8 cellular contexts compared by ENCODE assay signal in the genomic region with DNA sequence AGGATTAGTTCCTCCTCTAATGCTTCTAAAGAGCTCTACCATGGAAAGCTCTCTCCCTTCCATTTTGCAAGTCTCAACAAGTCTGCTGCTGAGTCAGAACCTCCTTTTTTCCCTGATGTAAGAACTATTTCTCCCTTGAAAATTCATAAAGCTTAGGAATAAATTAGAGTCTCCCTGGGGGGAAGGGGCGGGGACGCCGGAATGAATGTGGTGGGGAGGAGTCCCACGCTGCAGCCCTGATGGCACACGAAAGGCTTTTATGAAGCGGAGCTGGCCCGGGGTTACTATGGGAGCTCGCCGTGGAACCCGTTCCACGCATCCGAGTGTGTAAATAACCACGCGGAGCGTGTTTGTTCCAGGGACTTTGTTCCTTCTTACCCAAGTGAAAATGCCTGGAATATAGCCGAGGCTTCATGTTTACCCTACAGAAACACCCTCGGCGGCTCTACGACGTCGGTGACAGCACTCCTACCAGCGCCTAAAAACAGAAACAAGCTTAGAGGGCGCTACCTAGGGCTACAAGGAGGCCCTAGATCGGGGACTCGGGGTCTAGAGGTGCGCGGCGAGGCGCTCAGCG. TPM values are rescaled to one million over a fixed set of nuclear protein-coding genes. Genes with fewer than 3 reads are reported as not detected.
DNase-seq lines count a peak whose midpoint lies in the region; ATAC-seq and TF ChIP-seq lines count a peak whose summit lies in the region.

No MANE protein-coding gene starts in this region.

- no peaks in the 10 kb centered on the region for H3K9me3 Mint-ChIP-seq in activated T-cell treated with anti-CD3 and anti-CD28 coated beads, Interleukin-2, amount 50 U/mL, for 24 hours

- peak overlapping the region; percentile 94 to 99 for H3K9ac ChIP-seq in mucosa of rectum (ENCODE audit: low read depth in 1 of 2, low read length in 2 of 2)

- H3K27me3 Mint-ChIP-seq in activated T-cell treated with anti-CD3 and anti-CD28 coated beads, Interleukin-2, amount 50 U/mL, for 24 hours = no peaks in the 10 kb centered on the region

- no peak for TF ChIP-seq CTCF in AG09309 (IDR thresholded peaks at IDR 0.05; ENCODE audit: control insufficient read depth, insufficient read depth, low read depth, low read length, missing control alignments)

- H3K4me3 ChIP-seq in AG09309 (ENCODE audit: control insufficient read depth, low read depth, low read length) = peak overlapping the region; percentile 86
- H3K4me3 ChIP-seq in mucosa of rectum (ENCODE audit: low read length in 2 of 2) = peak overlapping the region; percentile 84 to 93

- peaks cover 3% of the 10 kb centered on the region for H3K36me3 Mint-ChIP-seq in activated T-cell treated with anti-CD3 and anti-CD28 coated beads, Interleukin-2, amount 50 U/mL, for 24 hours (ENCODE audit: low read depth)

- H3K27me3 ChIP-seq in mucosa of rectum (ENCODE audit: control insufficient read depth in 2 of 2, insufficient read depth in 2 of 2, low read length in 2 of 2) = no peaks in the 10 kb centered on the region

- DNase-seq in AG09309 (ENCODE audit: low read depth) (peak; percentile 86), NCI-H69 (lab: John Stamatoyannopoulos, UW) (peak; percentile 88)
- no peak for DNase-seq in activated T-cell treated with anti-CD3 and anti-CD28 coated beads, Interleukin-2, amount 50 U/mL, for 24 hours
- DNase-seq in stimulated activated CD8-positive, alpha-beta memory T cell treated with anti-CD3 and anti-CD28 coated beads, Interleukin-7, amount 100 ng/mL, for 24 hours (ENCODE audit: low read depth) = peak; percentile 3

- peak overlapping the region; percentile 99 to 100 for H3K27ac ChIP-seq in mucosa of rectum (ENCODE audit: low read depth in 2 of 2, low read length in 2 of 2)

- no peaks in the 10 kb centered on the region for H3K9me3 ChIP-seq in mucosa of rectum (ENCODE audit: control insufficient read depth in 2 of 2, low read length in 2 of 2)

- no peaks in the 10 kb centered on the region for H3K36me3 ChIP-seq in mucosa of rectum (ENCODE audit: control insufficient read depth in 2 of 2, insufficient read depth in 2 of 2, low read length in 2 of 2)

- H3K4me3 Mint-ChIP-seq in activated T-cell treated with anti-CD3 and anti-CD28 coated beads, Interleukin-2, amount 50 U/mL, for 24 hours = peak overlapping the region; percentile 87

- peak; percentile 22 for ATAC-seq in GM18867 (IDR thresholded peaks at IDR 0.05; ENCODE audit: unreplicated experiment)
- ATAC-seq in HG03097 (IDR thresholded peaks at IDR 0.05; ENCODE audit: low FRiP score, unreplicated experiment) = peak; percentile 16
- peak; percentile 44 for ATAC-seq in esophagus mucosa

- H3K4me1 Mint-ChIP-seq in activated T-cell treated with anti-CD3 and anti-CD28 coated beads, Interleukin-2, amount 50 U/mL, for 24 hours (ENCODE audit: low read depth) = peaks cover 21% of the 10 kb centered on the region

- H3K27ac Mint-ChIP-seq in activated T-cell treated with anti-CD3 and anti-CD28 coated beads, Interleukin-2, amount 50 U/mL, for 24 hours = peak overlapping the region; percentile 96

- H3K4me1 ChIP-seq in mucosa of rectum (ENCODE audit: control insufficient read depth in 2 of 2, insufficient read depth in 2 of 2, low read length in 2 of 2) = peaks cover 5 to 6% of the 10 kb centered on the region in 2 donors

RNA-seq across cellular contexts. Expression of gene CPEB2, which starts 0.9 kb away (rescaled TPM):
- total RNA-seq in esophagus mucosa = 18.3 TPM
